Comparison of ENCODE assay signal across 8 cellular contexts in the genomic region with DNA sequence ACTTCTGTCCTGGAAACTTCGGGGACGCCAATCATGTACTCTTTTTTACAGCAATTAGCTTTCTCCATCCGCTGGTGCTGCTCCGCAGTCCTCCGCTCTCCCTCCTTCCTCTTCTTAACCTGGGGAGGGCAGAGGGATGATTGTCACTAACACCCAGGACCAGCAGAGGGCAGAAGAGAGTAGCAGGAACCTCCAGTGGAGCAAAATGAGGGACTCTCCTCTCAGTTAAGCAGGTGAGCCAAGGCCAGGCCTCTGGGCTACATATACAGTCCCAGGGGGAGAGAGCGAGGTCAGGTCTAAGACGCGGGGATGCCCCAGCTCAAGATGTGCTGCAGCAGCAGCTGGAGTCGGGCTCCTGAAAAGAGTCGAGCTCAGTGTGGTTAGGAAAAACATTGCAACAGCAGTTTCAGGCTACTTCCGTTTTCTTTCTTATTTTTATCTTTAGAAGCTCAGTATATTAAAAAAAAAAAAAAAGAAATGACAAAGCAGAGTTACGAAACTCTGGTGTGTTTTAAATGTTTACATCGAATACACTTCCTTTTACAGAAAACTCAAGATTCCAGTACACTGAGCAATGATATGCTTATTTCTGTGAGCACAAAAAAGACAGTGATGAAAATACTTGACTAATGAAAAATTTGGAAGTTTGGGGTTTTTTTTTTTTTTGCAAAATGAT. TPM values are rescaled to one million over a fixed set of nuclear protein-coding genes. Genes with fewer than 3 reads are reported as not detected.
DNase-seq lines count a peak whose midpoint lies in the region; ATAC-seq, FAIRE-seq and TF ChIP-seq lines count a peak whose summit lies in the region.

No MANE protein-coding gene starts in this region.

- no peaks in the 10 kb centered on the region for H3K27me3 ChIP-seq in bronchial epithelial cell (ENCODE audit: control insufficient read depth, insufficient read depth, low read length)

- no peak for FAIRE-seq in bronchial epithelial cell (lab: Jason Lieb, UNC)

- ATAC-seq in GM19043 (IDR thresholded peaks at IDR 0.05; ENCODE audit: low read depth, unreplicated experiment) (peak; percentile 99), HG03196 (IDR thresholded peaks at IDR 0.05; ENCODE audit: unreplicated experiment) (peak; percentile 100)

- DNase-seq in AML-193 (lab: John Stamatoyannopoulos, UW) = peak; percentile 94 to 96
- DNase-seq in NCI-H2227 treated with DMSO at 0.1 percent for 48 hours (lab: John Stamatoyannopoulos, UW) = peak; percentile 35
- DNase-seq in bronchial epithelial cell (ENCODE audit: low read depth) = peak; percentile 73
- peak; percentile 84 for DNase-seq in kidney glomerular epithelial cell (lab: John Stamatoyannopoulos, UW)
- peak; percentile 60 to 85 for DNase-seq in stimulated activated CD4-positive, alpha-beta T cell treated with anti-CD3 and anti-CD28 coated beads, Interleukin-1b, Interleukin-23, amount 100 ng/mL, for 4 hours (ENCODE audit: low read depth in 2 of 2)

- peak overlapping the region; percentile 39 for H3K4me3 ChIP-seq in WI38 (ENCODE audit: low read depth, low read length)
- no peak overlapping the region for H3K4me3 ChIP-seq in bronchial epithelial cell (ENCODE audit: low read depth, low read length)

- no peaks in the 10 kb centered on the region for H3K36me3 ChIP-seq in bronchial epithelial cell (ENCODE audit: control insufficient read depth, insufficient read depth, low read length)

- TF ChIP-seq CTCF in WI38 (IDR thresholded peaks at IDR 0.05; ENCODE audit: low read depth, low read length) (peak; percentile 97), bronchial epithelial cell (IDR thresholded peaks at IDR 0.05; ENCODE audit: insufficient read depth, low read length, severe bottlenecking) (peak; percentile 90)

RNA-seq across cellular contexts. Expression of a gene that starts 25.7 kb away (rescaled TPM):
- total RNA-seq in bronchial epithelial cell = under 0.01 TPM in 2 replicates

RNA-seq across cellular contexts. Expression of a gene that starts 58.6 kb away (rescaled TPM):
- 5.0 and 9.5 TPM in 2 replicates for total RNA-seq in bronchial epithelial cell

Comparison
In these comparisons a context has a peak if more than half of its experiments do, and no peak if none do; other contexts are left out.
1. DNase-seq: peak in every context shown above with its lines; median percentile 95 in AML-193; 84 in kidney glomerular epithelial cell; 73 in bronchial epithelial cell; 72 in stimulated activated CD4-positive, alpha-beta T cell treated with anti-CD3 and anti-CD28 coated beads, Interleukin-1b, Interleukin-23, amount 100 ng/mL, for 4 hours; 35 in NCI-H2227 treated with DMSO at 0.1 percent for 48 hours.